Comparison of ENCODE assay signal across 37 cellular contexts in genomic region chrX:31600823-31601222, GRCh38.
"Had no signal": no experiment of that assay in that cellular context is flagged by ENCODE, and none has a peak within 500 bp of the region (broad histone marks: within the 10 kb centered on the region; RNA-seq: fewer than 3 reads in every experiment).

No MANE protein-coding gene starts in this region.

- H3K27me3 Mint-ChIP-seq: activated CD4-positive, alpha-beta memory T cell treated with anti-CD3 and anti-CD28 coated beads, Interleukin-2, amount 10 ng/mL, durations not matched to agents 7 days and 5 days; activated CD4-positive, alpha-beta T cell treated with anti-CD3 and anti-CD28 coated beads for 36 hours; activated CD4-positive, alpha-beta T cell treated with anti-CD3 and anti-CD28 coated beads, Interleukin-2, amount 10 ng/mL, durations not matched to agents 7 days and 5 days; activated CD8-positive, alpha-beta memory T cell treated with anti-CD3 and anti-CD28 coated beads, Interleukin-2, amount 10 ng/mL, durations not matched to agents 7 days and 5 days; activated naive CD4-positive, alpha-beta T cell treated with anti-CD3 and anti-CD28 coated beads, Interleukin-2, amount 10 ng/mL, durations not matched to agents 7 days and 5 days; activated naive CD4-positive, alpha-beta T cell treated with anti-CD3 and anti-CD28 coated beads, Interleukin-2, amount 50 U/mL, for 24 hours; activated naive CD8-positive, alpha-beta T cell; activated naive CD8-positive, alpha-beta T cell treated with anti-CD3 and anti-CD28 coated beads, Interleukin-2, amount 10 ng/mL, durations not matched to agents 7 days and 5 days; activated naive CD8-positive, alpha-beta T cell treated with anti-CD3 and anti-CD28 coated beads, Interleukin-2, amount 50 U/mL, for 24 hours; central memory CD8-positive, alpha-beta T cell had no signal

- H3K36me3 Mint-ChIP-seq: activated CD8-positive, alpha-beta memory T cell treated with anti-CD3 and anti-CD28 coated beads, Interleukin-2, amount 10 ng/mL, durations not matched to agents 7 days and 5 days; activated naive CD4-positive, alpha-beta T cell treated with anti-CD3 and anti-CD28 coated beads, Interleukin-2, amount 10 ng/mL, durations not matched to agents 7 days and 5 days; activated naive CD4-positive, alpha-beta T cell treated with anti-CD3 and anti-CD28 coated beads, Interleukin-2, amount 50 U/mL, for 24 hours; activated naive CD8-positive, alpha-beta T cell; activated naive CD8-positive, alpha-beta T cell treated with anti-CD3 and anti-CD28 coated beads, Interleukin-2, amount 10 ng/mL, durations not matched to agents 7 days and 5 days; brain; WTC11 had no signal

- H3K4me1 Mint-ChIP-seq: activated CD4-positive, alpha-beta memory T cell treated with anti-CD3 and anti-CD28 coated beads, Interleukin-2, amount 10 ng/mL, durations not matched to agents 7 days and 5 days; activated CD4-positive, alpha-beta T cell treated with anti-CD3 and anti-CD28 coated beads for 36 hours; activated CD4-positive, alpha-beta T cell treated with anti-CD3 and anti-CD28 coated beads, Interleukin-2, amount 10 ng/mL, durations not matched to agents 7 days and 5 days; activated CD8-positive, alpha-beta memory T cell treated with anti-CD3 and anti-CD28 coated beads, Interleukin-2, amount 10 ng/mL, durations not matched to agents 7 days and 5 days; activated naive CD4-positive, alpha-beta T cell treated with anti-CD3 and anti-CD28 coated beads, Interleukin-2, amount 10 ng/mL, durations not matched to agents 7 days and 5 days; activated naive CD4-positive, alpha-beta T cell treated with anti-CD3 and anti-CD28 coated beads, Interleukin-2, amount 50 U/mL, for 24 hours; activated naive CD8-positive, alpha-beta T cell treated with anti-CD3 and anti-CD28 coated beads, Interleukin-2, amount 10 ng/mL, durations not matched to agents 7 days and 5 days; activated naive CD8-positive, alpha-beta T cell treated with anti-CD3 and anti-CD28 coated beads, Interleukin-2, amount 50 U/mL, for 24 hours; central memory CD8-positive, alpha-beta T cell; WTC11 had no signal

- ATAC-seq: activated CD4-positive, alpha-beta T cell treated with anti-CD3 and anti-CD28 coated beads for 36 hours; activated CD4-positive, CD25-positive, alpha-beta regulatory T cell treated with anti-CD3 and anti-CD28 coated beads, Interleukin-2, amount 50 U/mL, for 24 hours; activated CD8-positive, alpha-beta memory T cell treated with anti-CD3 and anti-CD28 coated beads, Interleukin-2, amount 10 ng/mL, durations not matched to agents 7 days and 5 days; activated CD8-positive, alpha-beta T cell treated with anti-CD3 and anti-CD28 coated beads, Interleukin-2, amount 10 ng/mL, durations not matched to agents 7 days and 5 days; activated naive CD8-positive, alpha-beta T cell treated with anti-CD3 and anti-CD28 coated beads, Interleukin-2, amount 50 U/mL, for 24 hours; WTC11 had no signal

- H3K9me3 Mint-ChIP-seq: activated CD4-positive, alpha-beta memory T cell treated with anti-CD3 and anti-CD28 coated beads, Interleukin-2, amount 10 ng/mL, durations not matched to agents 7 days and 5 days; activated CD4-positive, alpha-beta T cell treated with anti-CD3 and anti-CD28 coated beads, Interleukin-2, amount 10 ng/mL, durations not matched to agents 7 days and 5 days; activated naive CD4-positive, alpha-beta T cell treated with anti-CD3 and anti-CD28 coated beads, Interleukin-2, amount 10 ng/mL, durations not matched to agents 7 days and 5 days; activated naive CD4-positive, alpha-beta T cell treated with anti-CD3 and anti-CD28 coated beads, Interleukin-2, amount 50 U/mL, for 24 hours; activated naive CD8-positive, alpha-beta T cell treated with anti-CD3 and anti-CD28 coated beads, Interleukin-2, amount 10 ng/mL, durations not matched to agents 7 days and 5 days; activated naive CD8-positive, alpha-beta T cell treated with anti-CD3 and anti-CD28 coated beads, Interleukin-2, amount 50 U/mL, for 24 hours; activated T-cell treated with anti-CD3 and anti-CD28 coated beads, Interleukin-2, amount 50 U/mL, for 24 hours; activated T-helper 2 cell treated with anti-CD3 and anti-CD28 coated beads, Interferon-gamma antibody, Interleukin-2, Interleukin-4, amounts not matched to agents 10 μg/mL and 5 μg/mL and 100 μg/mL, durations not matched to agents 14 hours and 24 hours and 36 hours; central memory CD8-positive, alpha-beta T cell; T-helper 1 cell treated with Interleukin-12 subunit alpha and Interleukin-12 subunit beta and Interleukin-4 antibody, amounts not matched to agents 30 μg/mL and 1 μg/mL, for 36 hours; T-helper 2 cell treated with Interferon-gamma antibody and Interleukin-4, amounts not matched to agents 5 μg/mL and 100 μg/mL, for 36 hours; WTC11 had no signal

- H3K27ac Mint-ChIP-seq: activated CD4-positive, alpha-beta memory T cell treated with anti-CD3 and anti-CD28 coated beads, Interleukin-2, amount 10 ng/mL, durations not matched to agents 7 days and 5 days; activated CD4-positive, alpha-beta T cell treated with anti-CD3 and anti-CD28 coated beads for 36 hours; activated CD4-positive, alpha-beta T cell treated with anti-CD3 and anti-CD28 coated beads, Interleukin-2, amount 10 ng/mL, durations not matched to agents 7 days and 5 days; activated CD8-positive, alpha-beta memory T cell treated with anti-CD3 and anti-CD28 coated beads, Interleukin-2, amount 10 ng/mL, durations not matched to agents 7 days and 5 days; activated CD8-positive, alpha-beta T cell treated with anti-CD3 and anti-CD28 coated beads, Interleukin-2, amount 10 ng/mL, durations not matched to agents 7 days and 5 days; activated naive CD4-positive, alpha-beta T cell treated with anti-CD3 and anti-CD28 coated beads, Interleukin-2, amount 10 ng/mL, durations not matched to agents 7 days and 5 days; activated naive CD4-positive, alpha-beta T cell treated with anti-CD3 and anti-CD28 coated beads, Interleukin-2, amount 50 U/mL, for 24 hours; activated naive CD8-positive, alpha-beta T cell; activated naive CD8-positive, alpha-beta T cell treated with anti-CD3 and anti-CD28 coated beads, Interleukin-2, amount 10 ng/mL, durations not matched to agents 7 days and 5 days; activated naive CD8-positive, alpha-beta T cell treated with anti-CD3 and anti-CD28 coated beads, Interleukin-2, amount 50 U/mL, for 24 hours; activated T-cell treated with anti-CD3 and anti-CD28 coated beads, Interleukin-2, amount 50 U/mL, for 24 hours; activated T-helper 2 cell treated with anti-CD3 and anti-CD28 coated beads, Interferon-gamma antibody, Interleukin-2, Interleukin-4, amounts not matched to agents 10 μg/mL and 5 μg/mL and 100 μg/mL, durations not matched to agents 14 hours and 24 hours and 36 hours; brain; T-helper 1 cell treated with Interleukin-12 subunit alpha and Interleukin-12 subunit beta and Interleukin-4 antibody, amounts not matched to agents 30 μg/mL and 1 μg/mL, for 36 hours; T-helper 2 cell treated with Interferon-gamma antibody and Interleukin-4, amounts not matched to agents 5 μg/mL and 100 μg/mL, for 36 hours; WTC11 had no signal

- H3K4me3 Mint-ChIP-seq: activated CD4-positive, alpha-beta memory T cell treated with anti-CD3 and anti-CD28 coated beads, Interleukin-2, amount 10 ng/mL, durations not matched to agents 7 days and 5 days; activated CD4-positive, alpha-beta T cell treated with anti-CD3 and anti-CD28 coated beads for 36 hours; activated CD4-positive, alpha-beta T cell treated with anti-CD3 and anti-CD28 coated beads, Interleukin-2, amount 10 ng/mL, durations not matched to agents 7 days and 5 days; activated CD8-positive, alpha-beta memory T cell treated with anti-CD3 and anti-CD28 coated beads, Interleukin-2, amount 10 ng/mL, durations not matched to agents 7 days and 5 days; activated CD8-positive, alpha-beta T cell treated with anti-CD3 and anti-CD28 coated beads, Interleukin-2, amount 10 ng/mL, durations not matched to agents 7 days and 5 days; activated naive CD4-positive, alpha-beta T cell treated with anti-CD3 and anti-CD28 coated beads, Interleukin-2, amount 10 ng/mL, durations not matched to agents 7 days and 5 days; activated naive CD4-positive, alpha-beta T cell treated with anti-CD3 and anti-CD28 coated beads, Interleukin-2, amount 50 U/mL, for 24 hours; activated naive CD8-positive, alpha-beta T cell; activated naive CD8-positive, alpha-beta T cell treated with anti-CD3 and anti-CD28 coated beads, Interleukin-2, amount 10 ng/mL, durations not matched to agents 7 days and 5 days; activated naive CD8-positive, alpha-beta T cell treated with anti-CD3 and anti-CD28 coated beads, Interleukin-2, amount 50 U/mL, for 24 hours; activated T-cell treated with anti-CD3 and anti-CD28 coated beads, Interleukin-2, amount 50 U/mL, for 24 hours; brain; central memory CD8-positive, alpha-beta T cell; T-helper 1 cell treated with Interleukin-12 subunit alpha and Interleukin-12 subunit beta and Interleukin-4 antibody, amounts not matched to agents 30 μg/mL and 1 μg/mL, for 36 hours; T-helper 2 cell treated with Interferon-gamma antibody and Interleukin-4, amounts not matched to agents 5 μg/mL and 100 μg/mL, for 36 hours; WTC11 had no signal

- DNase-seq: activated CD4-positive, alpha-beta memory T cell treated with anti-CD3 and anti-CD28 coated beads, Interleukin-2, amount 10 ng/mL, durations not matched to agents 7 days and 5 days; activated CD4-positive, alpha-beta T cell treated with anti-CD3 and anti-CD28 coated beads for 1 hour; activated CD4-positive, alpha-beta T cell treated with anti-CD3 and anti-CD28 coated beads for 36 hours; activated CD4-positive, alpha-beta T cell treated with anti-CD3 and anti-CD28 coated beads for 48 hours; activated CD4-positive, alpha-beta T cell treated with anti-CD3 and anti-CD28 coated beads, Interleukin-2, amount 10 ng/mL, durations not matched to agents 7 days and 5 days; activated CD4-positive, alpha-beta T cell treated with anti-CD3 and anti-CD28 coated beads, Interleukin-2, amount 50 U/mL, for 48 hours; activated CD4-positive, CD25-positive, alpha-beta regulatory T cell; activated CD8-positive, alpha-beta memory T cell treated with anti-CD3 and anti-CD28 coated beads for 24 hours; activated CD8-positive, alpha-beta memory T cell treated with anti-CD3 and anti-CD28 coated beads, Interleukin-2, amount 10 ng/mL, durations not matched to agents 7 days and 5 days; activated CD8-positive, alpha-beta memory T cell treated with anti-CD3 and anti-CD28 coated beads, Interleukin-2, amount 50 U/mL, for 48 hours; activated CD8-positive, alpha-beta T cell treated with anti-CD3 and anti-CD28 coated beads, Interleukin-2, amount 10 ng/mL, durations not matched to agents 7 days and 5 days; activated effector memory CD4-positive, alpha-beta T cell treated with Interleukin-2 at 50 U/mL for 16 hours; activated gamma-delta T cell; activated naive CD4-positive, alpha-beta T cell treated with anti-CD3 and anti-CD28 coated beads, Interleukin-2, amount 10 ng/mL, durations not matched to agents 7 days and 5 days; activated naive CD4-positive, alpha-beta T cell treated with Interleukin-2 at 50 U/mL for 16 hours; activated naive CD8-positive, alpha-beta T cell treated with anti-CD3 and anti-CD28 coated beads, Interleukin-2, amount 10 ng/mL, durations not matched to agents 7 days and 5 days; activated naive CD8-positive, alpha-beta T cell treated with anti-CD3 and anti-CD28 coated beads, Interleukin-2, amount 50 U/mL, for 24 hours; activated T-cell treated with anti-CD3 and anti-CD28 coated beads, Interleukin-2, amount 50 U/mL, for 24 hours; activated T-cell treated with anti-CD3 and anti-CD28 coated beads, Interleukin-2, amount 50 U/mL, for 48 hours; amygdala; anterior cingulate cortex; caudate nucleus; cerebellar nuclear complex; T-helper 2 cell; T-helper 9 cell; WERI-Rb-1 had no signal

- FAIRE-seq: bronchial epithelial cell, colon had no signal
